ENCODE assay signal across 12 cellular contexts in genomic region chr6:37965964-37966676, GRCh38.
DNase-seq lines count a peak whose midpoint lies in the region; ATAC-seq and TF ChIP-seq lines count a peak whose summit lies in the region.
"Had no signal": no experiment of that assay in that cellular context is flagged by ENCODE, and none has a peak within 500 bp of the region (broad histone marks: within the 10 kb centered on the region; RNA-seq: fewer than 3 reads in every experiment).

No MANE protein-coding gene starts in this region.

- ATAC-seq in GM18861 (IDR thresholded peaks at IDR 0.05; ENCODE audit: unreplicated experiment) = peak; percentile 56
- ATAC-seq: left lung had no signal

- 82 to 91% (median 89%) methylated on average over 3 of the region's 3 CpGs for WGBS in stomach, 5 donors

- H3K27ac ChIP-seq in epithelial cell of prostate = peak overlapping the region; percentile 64
- no peak overlapping the region for H3K27ac ChIP-seq in stomach
- H3K27ac ChIP-seq: left lung had no signal

- intact Hi-C loops in stomach (cut with DNase I; ENCODE audit: low total_unique reads) = no loop called here

- TF ChIP-seq CTCF in stomach (IDR thresholded peaks at IDR 0.05) = no peak

- no peak for TF ChIP-seq EP300 in stomach (IDR thresholded peaks at IDR 0.05)

- peaks cover 0 to 22% (median 15%) of the 10 kb centered on the region in 4 donors for H3K4me1 ChIP-seq in stomach
- H3K4me1 ChIP-seq: Caco-2 had no signal

- no peaks in the 10 kb centered on the region for H3K27me3 ChIP-seq in stomach
- H3K27me3 ChIP-seq: left lung had no signal

- H3K9me3 ChIP-seq in stomach = no peaks in the 10 kb centered on the region
- H3K9me3 ChIP-seq: Caco-2 had no signal

- TF ChIP-seq POLR2A in stomach (IDR thresholded peaks at IDR 0.05) = no peak

- DNase-seq in AG08395 (ENCODE audit: low spot score) (peak; percentile 6), HT1080 (ENCODE audit: low read depth) (peak; percentile 86), epithelial cell of prostate (ENCODE audit: low read depth, low spot score) (peak; percentile 88), NCI-H748 treated with DMSO at 0.1 percent for 48 hours (lab: John Stamatoyannopoulos, UW) (no peak), GM19240 (ENCODE audit: insufficient read length, low spot score) (no peak), COLO668 (lab: John Stamatoyannopoulos, UW; ENCODE audit: unreplicated experiment) (no peak), stomach (no peak)
- DNase-seq: activated CD8-positive, alpha-beta memory T cell treated with anti-CD3 and anti-CD28 coated beads, Interleukin-2, amount 50 U/mL, for 48 hours; Caco-2; left lung; NCI-H146 had no signal

- no peak overlapping the region for H3K4me3 ChIP-seq in stomach
- H3K4me3 ChIP-seq: left lung had no signal

- H3K36me3 ChIP-seq in stomach = no peaks in the 10 kb centered on the region
- H3K36me3 ChIP-seq: left lung had no signal

Comparison
In these comparisons a context has a peak if more than half of its experiments do, and no peak if none do; other contexts are left out.
1. DNase-seq: peak in AG08395 (single experiment), HT1080 (single experiment) and epithelial cell of prostate (single experiment); none in NCI-H748 treated with DMSO at 0.1 percent for 48 hours (single experiment), GM19240 (single experiment), COLO668 (single experiment) and stomach (single experiment).